In genomic region chr20:36886859-36887778, GRCh38 we compare ENCODE assay signal across 8 cellular contexts. TPM values are rescaled to one million over a fixed set of nuclear protein-coding genes. Genes with fewer than 3 reads are reported as not detected.
DNase-seq lines count a peak whose midpoint lies in the region; ATAC-seq and TF ChIP-seq lines count a peak whose summit lies in the region.

No MANE protein-coding gene starts in this region.

- H3K27ac ChIP-seq in HUES64 (ENCODE audit: low read depth, low read length) = peak overlapping the region; percentile 21; the same call in 1 of the 2 replicates

- DNase-seq in GM06990 (ENCODE audit: extremely low read depth, insufficient read length) (peak; percentile 77), NT2/D1 (ENCODE audit: low read depth, low spot score) (peak; percentile 91), epithelial cell of esophagus (ENCODE audit: low read depth) (peak; percentile 84), middle frontal gyrus (ENCODE audit: extremely low spot score, low spot score) (peak; percentile 71)
- peak; percentile 83 for DNase-seq in activated CD8-positive, alpha-beta memory T cell treated with anti-CD3 and anti-CD28 coated beads, Interleukin-2, amount 50 U/mL, for 4 hours
- DNase-seq in stimulated activated CD8-positive, alpha-beta memory T cell treated with anti-CD3 and anti-CD28 coated beads, Interleukin-2, amount 100 ng/mL, for 1 hour (ENCODE audit: low read depth in 2 of 2) = peak; percentile 50 to 62

- TF ChIP-seq CTCF in GM06990 (IDR thresholded peaks at IDR 0.05; ENCODE audit: insufficient read depth, low read length, poor library complexity, severe bottlenecking) = peak; percentile 98
- peak; percentile 98 for TF ChIP-seq CTCF in epithelial cell of esophagus (IDR thresholded peaks at IDR 0.05; ENCODE audit: insufficient read depth, low read depth, low read length, missing control alignments)

- H3K4me3 ChIP-seq in GM06990 (replicated peaks; ENCODE audit: low read depth, low read length) (no peak overlapping the region), HUES64 (ENCODE audit: low read length) (peak overlapping the region; percentile 11; the same call in 1 of the 2 replicates), NT2/D1 (ENCODE audit: insufficient read length, low read depth) (no peak overlapping the region), epithelial cell of esophagus (ENCODE audit: low read length) (no peak overlapping the region)

- H3K9me3 ChIP-seq in HUES64 (ENCODE audit: insufficient read depth, low read depth, low read length) (no peaks in the 10 kb centered on the region), NT2/D1 (ENCODE audit: insufficient read depth, low read length) (no peaks in the 10 kb centered on the region)

- H3K36me3 ChIP-seq in GM06990 (ENCODE audit: control insufficient read depth, insufficient read depth, low read length) = peaks cover 7% of the 10 kb centered on the region
- H3K36me3 ChIP-seq in HUES64 (ENCODE audit: insufficient read depth, low read length) = peaks cover 14% of the 10 kb centered on the region; the same call in 1 of the 2 replicates
- peaks cover 2% of the 10 kb centered on the region for H3K36me3 ChIP-seq in NT2/D1 (ENCODE audit: insufficient read depth, insufficient read length, low read length)

- 32% methylated on average over 23 of the region's 24 CpGs for WGBS in HUES64

- peaks cover 8% of the 10 kb centered on the region; the same call in 1 of the 2 replicates for H3K4me1 ChIP-seq in HUES64 (ENCODE audit: insufficient read depth, low read length)
- H3K4me1 ChIP-seq in NT2/D1 (ENCODE audit: insufficient read depth, insufficient read length) = peaks cover 10% of the 10 kb centered on the region

- no peak for ATAC-seq in HG03571 (IDR thresholded peaks at IDR 0.05; ENCODE audit: unreplicated experiment)

- H3K9ac ChIP-seq in HUES64 (ENCODE audit: low read depth, low read length) = peak overlapping the region; percentile 26; the same call in 1 of the 2 replicates
- peak overlapping the region; percentile 34 for H3K9ac ChIP-seq in NT2/D1 (ENCODE audit: insufficient read length, low read depth)

- no peaks in the 10 kb centered on the region for H3K27me3 ChIP-seq in GM06990 (replicated peaks; ENCODE audit: control insufficient read depth, insufficient read depth, low read length)
- no peaks in the 10 kb centered on the region for H3K27me3 ChIP-seq in HUES64 (ENCODE audit: insufficient read depth, low read length)
- H3K27me3 ChIP-seq in NT2/D1 (ENCODE audit: insufficient read depth, insufficient read length) = no peaks in the 10 kb centered on the region

RNA-seq across cellular contexts. Expression of gene TLDC2, which starts 11.2 kb away (rescaled TPM):
- 0.25 TPM for polyA plus RNA-seq in HUES64 (2013, experiment 1 of 2)
- polyA plus RNA-seq in HUES64 (2013, experiment 2 of 2) = 0.25 TPM
